18 cellular contexts compared by ENCODE assay signal in the genomic region with DNA sequence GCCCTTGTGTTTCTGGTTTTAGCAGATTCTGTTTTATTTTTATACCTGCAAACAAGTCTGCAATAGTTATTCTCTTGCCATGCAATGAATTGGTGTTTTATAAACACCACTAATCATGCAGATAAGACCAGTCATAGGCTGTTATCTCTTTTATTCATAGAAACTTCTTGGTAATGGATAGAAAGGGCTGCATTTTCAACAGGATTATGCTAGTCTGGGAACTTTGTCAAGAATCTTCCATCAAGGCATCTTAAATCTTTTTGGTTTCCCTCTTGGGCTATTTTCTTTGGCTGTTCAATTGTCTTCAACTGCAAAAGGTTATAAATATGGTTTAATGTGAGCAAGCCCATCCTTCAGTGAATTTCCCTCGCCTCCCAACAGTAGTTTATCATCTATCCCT. TPM values are rescaled to one million over a fixed set of nuclear protein-coding genes. Genes with fewer than 3 reads are reported as not detected.
DNase-seq lines count a peak whose midpoint lies in the region; ATAC-seq and TF ChIP-seq lines count a peak whose summit lies in the region.
"Had no signal": no experiment of that assay in that cellular context is flagged by ENCODE, and none has a peak within 500 bp of the region (broad histone marks: within the 10 kb centered on the region; RNA-seq: fewer than 3 reads in every experiment).

No MANE protein-coding gene starts in this region.

- H3K4me1 ChIP-seq in osteoblast (ENCODE audit: insufficient read depth, low read length) = no peaks in the 10 kb centered on the region
- H3K4me1 ChIP-seq: A549, Peyer's patch, SJCRH30 had no signal

- H2AFZ ChIP-seq in osteoblast (ENCODE audit: low read length) = no peak overlapping the region

- H3K4me3 Mint-ChIP-seq in stimulated activated naive B cell treated with anti-CD40 and anti-IgM and Interleukin-4, amounts not matched to agents 10 μg/mL and 1 μg/mL and 100 μg/mL, for 72 hours = no peak overlapping the region

- H3K4me1 Mint-ChIP-seq in stimulated activated naive B cell treated with anti-CD40 and anti-IgM and Interleukin-4, amounts not matched to agents 10 μg/mL and 1 μg/mL and 100 μg/mL, for 72 hours = peaks cover 0 to 2% of the 10 kb centered on the region in 2 donors

- peaks cover 2 to 19% of the 10 kb centered on the region in 2 donors for H3K36me3 Mint-ChIP-seq in stimulated activated naive B cell treated with anti-CD40 and anti-IgM and Interleukin-4, amounts not matched to agents 10 μg/mL and 1 μg/mL and 100 μg/mL, for 72 hours

- no peak overlapping the region for H3K4me2 ChIP-seq in osteoblast (ENCODE audit: insufficient read depth, low read length)
- H3K4me2 ChIP-seq: A549 had no signal

- no peaks in the 10 kb centered on the region for H3K9me3 ChIP-seq in osteoblast (ENCODE audit: low read depth, low read length)
- H3K9me3 ChIP-seq: A549, BE2C, Peyer's patch, SJCRH30 had no signal

- no peaks in the 10 kb centered on the region for H3K36me3 ChIP-seq in osteoblast (ENCODE audit: insufficient read depth, low read length)
- H3K36me3 ChIP-seq: Peyer's patch, SJCRH30 had no signal

- H3K27me3 Mint-ChIP-seq in stimulated activated naive B cell treated with anti-CD40 and anti-IgM and Interleukin-4, amounts not matched to agents 10 μg/mL and 1 μg/mL and 100 μg/mL, for 72 hours = no peaks in the 10 kb centered on the region

- DNase-seq in EH (ENCODE audit: low read depth) (peak; percentile 23), amniotic epithelial cell (ENCODE audit: low read depth) (peak; percentile 93), fibroblast of peridontal ligament (ENCODE audit: extremely low read depth) (peak; percentile 14), osteoblast (ENCODE audit: insufficient read length, low spot score, missing footprints) (peak; percentile 48)
- DNase-seq in stimulated activated naive B cell treated with anti-CD40 and anti-IgM and Interleukin-4, amounts not matched to agents 10 μg/mL and 1 μg/mL and 100 μg/mL, for 72 hours = no peak
- no peak for DNase-seq in stimulated activated CD4-positive, alpha-beta T cell treated with anti-CD3 and anti-CD28 coated beads, Interleukin-15, amount 100 ng/mL, for 24 hours
- DNase-seq: KG1, NCI-H1092 treated with DMSO at 0.1 percent for 48 hours, NCI-H146, NCI-H2029, NCI-H2171, NCI-H524 treated with DMSO at 0.1 percent for 48 hours, Peyer's patch, SJCRH30 had no signal

- no peaks in the 10 kb centered on the region for H3K27me3 ChIP-seq in osteoblast (ENCODE audit: insufficient read depth, low read length)
- H3K27me3 ChIP-seq: BE2C, Peyer's patch, SJCRH30 had no signal

- no peaks in the 10 kb centered on the region for H3K79me2 ChIP-seq in osteoblast (ENCODE audit: insufficient read depth, low read length)

- no peak for TF ChIP-seq CTCF in osteoblast (IDR thresholded peaks at IDR 0.05; ENCODE audit: extremely low read depth, low read depth, low read length)

- no peak for ATAC-seq in stimulated activated naive B cell treated with anti-CD40 and anti-IgM and Interleukin-4, amounts not matched to agents 10 μg/mL and 1 μg/mL and 100 μg/mL, for 72 hours (replicated peaks)
- ATAC-seq in HG02973 (IDR thresholded peaks at IDR 0.05; ENCODE audit: unreplicated experiment) = no peak
- ATAC-seq: A549 had no signal

- H3K27ac Mint-ChIP-seq in stimulated activated naive B cell treated with anti-CD40 and anti-IgM and Interleukin-4, amounts not matched to agents 10 μg/mL and 1 μg/mL and 100 μg/mL, for 72 hours = no peak overlapping the region

- no peaks in the 10 kb centered on the region for H3K9me3 Mint-ChIP-seq in stimulated activated naive B cell treated with anti-CD40 and anti-IgM and Interleukin-4, amounts not matched to agents 10 μg/mL and 1 μg/mL and 100 μg/mL, for 72 hours

- peaks cover 3% of the 10 kb centered on the region for H4K20me1 ChIP-seq in osteoblast (ENCODE audit: insufficient read depth, low read length)

- no peak overlapping the region for H3K4me3 ChIP-seq in osteoblast (ENCODE audit: insufficient read depth, low read length)
- H3K4me3 ChIP-seq: A549, Peyer's patch, SJCRH30 had no signal

- H3K27ac ChIP-seq in osteoblast (ENCODE audit: low read depth, low read length) = no peak overlapping the region
- H3K27ac ChIP-seq: A549, HL-60, Peyer's patch, SJCRH30 had no signal

RNA-seq across cellular contexts. Expression of a gene that starts 59.1 kb away (rescaled TPM):
- 2.1 and 2.5 TPM in 2 replicates for total RNA-seq in osteoblast

Comparison
In these comparisons a context has a peak if more than half of its experiments do, and no peak if none do; other contexts are left out.
1. DNase-seq: peak in EH (single experiment), amniotic epithelial cell (single experiment), fibroblast of peridontal ligament (single experiment) and osteoblast (single experiment); none in stimulated activated naive B cell treated with anti-CD40 and anti-IgM and Interleukin-4, amounts not matched to agents 10 μg/mL and 1 μg/mL and 100 μg/mL, for 72 hours (single experiment) and stimulated activated CD4-positive, alpha-beta T cell treated with anti-CD3 and anti-CD28 coated beads, Interleukin-15, amount 100 ng/mL, for 24 hours (single experiment).